8 cellular contexts compared by ENCODE assay signal in the genomic region with DNA sequence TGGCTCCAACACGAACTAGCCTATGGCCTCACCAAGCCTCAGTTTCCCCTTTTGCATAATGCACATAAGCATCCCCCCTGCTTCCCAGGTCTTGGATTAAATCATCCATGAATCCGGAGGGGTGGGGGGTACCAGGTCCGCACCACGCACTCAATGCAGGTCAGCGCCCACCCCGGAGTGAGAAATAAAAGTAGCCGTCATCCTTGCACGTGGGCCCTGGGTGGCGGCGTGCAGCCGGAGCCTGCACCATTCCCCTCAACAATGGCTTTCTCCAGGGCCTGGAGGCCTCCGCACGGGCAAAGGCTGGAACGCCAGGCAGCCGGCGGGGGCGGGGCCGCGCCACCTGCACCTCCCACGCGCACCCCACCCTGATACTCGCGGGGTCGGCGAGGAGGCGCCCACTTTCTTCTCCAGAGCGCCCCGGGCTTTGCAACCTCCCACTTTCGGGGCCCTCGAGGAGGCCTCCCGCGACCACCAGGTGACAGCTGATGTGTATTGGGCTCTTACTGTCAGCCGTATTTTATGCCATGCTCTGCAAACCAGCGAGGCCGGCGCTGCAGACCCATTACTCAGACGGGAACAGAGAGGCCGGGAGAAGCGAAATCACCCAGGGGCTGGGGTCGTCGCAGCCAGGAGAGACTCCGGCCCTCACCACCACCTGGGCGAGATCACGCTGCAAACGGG. TPM values are rescaled to one million over a fixed set of nuclear protein-coding genes. Genes with fewer than 3 reads are reported as not detected.
DNase-seq lines count a peak whose midpoint lies in the region; ATAC-seq and TF ChIP-seq lines count a peak whose summit lies in the region.

No MANE protein-coding gene starts in this region.

- no peaks in the 10 kb centered on the region for H3K9me3 ChIP-seq in muscle layer of colon (ENCODE audit: low read length)
- no peaks in the 10 kb centered on the region for H3K9me3 ChIP-seq in stomach

- peak overlapping the region; percentile 60 for H3K4me3 ChIP-seq in BJ (ENCODE audit: low read depth, low read length)
- peak overlapping the region; percentile 25 for H3K4me3 ChIP-seq in NB4 (ENCODE audit: low read depth, low read length)
- H3K4me3 ChIP-seq in muscle layer of colon (ENCODE audit: low read depth in 1 of 2, low read length in 2 of 2), result peak overlapping the region; percentile 31 to 63
- peak overlapping the region; percentile 75 to 99 (median 92) for H3K4me3 ChIP-seq in stomach

- CTCF ChIA-PET in BJ (lab: Yijun Ruan, JAX), result interaction anchor here (0.9 to 4.2 kb wide), 14 partner anchors 13 to 161 kb away, joined by 4 to 65 read pairs (median 8); no protein-coding TSS in a partner anchor

- peak overlapping the region; percentile 96 for H3K27ac ChIP-seq in muscle layer of colon (ENCODE audit: low read depth, low read length)
- H3K27ac ChIP-seq in stomach, result peak overlapping the region; percentile 91 to 95 (median 93)

- peaks cover 16% of the 10 kb centered on the region for H3K4me1 ChIP-seq in muscle layer of colon (ENCODE audit: insufficient read depth, low read length)
- H3K4me1 ChIP-seq in stomach, result peaks cover 15 to 44% (median 43%) of the 10 kb centered on the region in 4 donors

- 0 to 1% (median 0%) methylated on average over 26 to 45 of the region's 45 CpGs for WGBS in stomach, 5 donors

- no peak for TF ChIP-seq EP300 in stomach (IDR thresholded peaks at IDR 0.05)

- intact Hi-C loops in stomach (cut with DNase I; ENCODE audit: low total_unique reads), result loop anchor here (10.0 kb wide), 2 partner anchors 70 to 110 kb away; no protein-coding TSS in a partner anchor

- peaks cover 8% of the 10 kb centered on the region for H3K36me3 ChIP-seq in BJ (ENCODE audit: control insufficient read depth, insufficient read depth, low read length)
- H3K36me3 ChIP-seq in muscle layer of colon (ENCODE audit: insufficient read depth, low read length), result no peaks in the 10 kb centered on the region
- peaks cover 0 to 15% (median 9%) of the 10 kb centered on the region in 4 donors for H3K36me3 ChIP-seq in stomach

- peak overlapping the region; percentile 9 for H3K9ac ChIP-seq in muscle layer of colon (ENCODE audit: low read length)

- TF ChIP-seq CTCF in BJ (IDR thresholded peaks at IDR 0.05; ENCODE audit: insufficient read depth, low read depth, low read length) (no peak), NB4 (IDR thresholded peaks at IDR 0.05; ENCODE audit: low read depth, low read length) (no peak), stomach (IDR thresholded peaks at IDR 0.05) (peak in 1 of 7 experiments; percentile 4)

- no peak for TF ChIP-seq POLR2A in NB4 (IDR thresholded peaks at IDR 0.05; ENCODE audit: extremely low read depth, insufficient read length)
- no peak for TF ChIP-seq POLR2A in stomach (IDR thresholded peaks at IDR 0.05)

- POLR2A ChIA-PET in BJ (lab: Charles Lee), result interaction anchor here (0.6 to 2.3 kb wide), 14 partner anchors 10 to 580 kb away, joined by 3 to 41 read pairs (median 8); a partner anchor contains a TSS

- H3K27me3 ChIP-seq in BJ (ENCODE audit: control insufficient read depth, insufficient read depth, low read length), result no peaks in the 10 kb centered on the region
- H3K27me3 ChIP-seq in muscle layer of colon (ENCODE audit: control insufficient read depth in 1 of 2, insufficient read depth in 2 of 2, low read length in 2 of 2), result no peaks in the 10 kb centered on the region
- no peaks in the 10 kb centered on the region for H3K27me3 ChIP-seq in stomach

- no peak for DNase-seq in BJ (ENCODE audit: low read depth)
- peak; percentile 65 for DNase-seq in NB4 (ENCODE audit: low read depth)
- peak; percentile 45 for DNase-seq in activated CD8-positive, alpha-beta memory T cell treated with anti-CD3 and anti-CD28 coated beads, Interleukin-2, amount 50 U/mL, for 24 hours (ENCODE audit: extremely low read depth)
- DNase-seq in epidermal melanocyte (ENCODE audit: insufficient read length, low spot score), result peak; percentile 20
- DNase-seq in stomach, result peak; percentile 65
- DNase-seq in NCI-H1436 treated with DMSO at 0.1 percent for 48 hours (lab: John Stamatoyannopoulos, UW), result no peak

- ATAC-seq in GM21528 (IDR thresholded peaks at IDR 0.05; ENCODE audit: low FRiP score, unreplicated experiment), result peak; percentile 8

RNA-seq across cellular contexts. Expression of a gene that starts 0.8 kb away (rescaled TPM):
- 54.5 and 69.8 TPM in 2 replicates for polyA plus RNA-seq in BJ (2011; rRNA removed)
- polyA minus RNA-seq in BJ (2011; rRNA and poly(A)+ RNA removed), result 29.7 and 46.4 TPM in 2 replicates
- 100 to 1,000 TPM in 1 of 5 donors, 10 to 100 TPM in 4; 61.6 to 588 (median 91.0) TPM for total RNA-seq in stomach
- 10 to 100 TPM; 52.9 to 92.1 (median 53.8) TPM for polyA plus RNA-seq in stomach

RNA-seq across cellular contexts. Expression of a gene that starts 18.4 kb away (rescaled TPM):
- polyA plus RNA-seq in BJ (2011; rRNA removed) (53.4 and 80.0 TPM in 2 replicates), stomach (10 to 100 TPM; 12.2 to 19.7 (median 13.6) TPM)
- 29.4 and 42.0 TPM in 2 replicates for polyA minus RNA-seq in BJ (2011; rRNA and poly(A)+ RNA removed)
- total RNA-seq in stomach, result 10 to 100 TPM; 19.8 to 76.8 (median 29.0) TPM

RNA-seq across cellular contexts. Expression of a gene that starts 47.8 kb away (rescaled TPM):
- polyA plus RNA-seq in BJ (2011; rRNA removed), result 37.2 and 50.7 TPM in 2 replicates
- 9.2 and 14.2 TPM in 2 replicates for polyA minus RNA-seq in BJ (2011; rRNA and poly(A)+ RNA removed)
- 10 to 100 TPM in 4 of 5 donors, not detected in 1; 19.2 to 54.5 (median 27.6) TPM for total RNA-seq in stomach
- 100 to 1,000 TPM in 1 of 3 donors, 10 to 100 TPM in 2; 62.6 to 133 (median 97.8) TPM for polyA plus RNA-seq in stomach

Comparison
In these comparisons a context has a peak if more than half of its experiments do, and no peak if none do; other contexts are left out.
1. DNase-seq: peak in NB4 (single experiment), activated CD8-positive, alpha-beta memory T cell treated with anti-CD3 and anti-CD28 coated beads, Interleukin-2, amount 50 U/mL, for 24 hours (single experiment), epidermal melanocyte (single experiment) and stomach (single experiment); none in BJ (single experiment) and NCI-H1436 treated with DMSO at 0.1 percent for 48 hours (single experiment).
2. H3K4me3 ChIP-seq: peak in every context shown above with its lines; median percentile 92 in stomach; 60 in BJ; 47 in muscle layer of colon; 25 in NB4.